ENCODE assay signal across 9 cellular contexts in genomic region chr1:92081031-92081430, GRCh38. TPM values are rescaled to one million over a fixed set of nuclear protein-coding genes. Genes with fewer than 3 reads are reported as not detected.
DNase-seq lines count a peak whose midpoint lies in the region; ATAC-seq, FAIRE-seq and TF ChIP-seq lines count a peak whose summit lies in the region.
"Had no signal": no experiment of that assay in that cellular context is flagged by ENCODE, and none has a peak within 500 bp of the region (broad histone marks: within the 10 kb centered on the region; RNA-seq: fewer than 3 reads in every experiment).

No MANE protein-coding gene starts in this region.

- peak overlapping the region; percentile 80 for H3K27ac Mint-ChIP-seq in Calu3 (ENCODE audit: unreplicated experiment)

- in situ Hi-C loops in Panc1 (cut with HindIII; ENCODE audit: low pct_unique_long_range_greater_than_20kb, low sequenced_read_pairs) = no loop called here

- H3K27me3 Mint-ChIP-seq in Calu3 (ENCODE audit: unreplicated experiment) = no peaks in the 10 kb centered on the region

- H3K36me3 ChIP-seq in Panc1 (ENCODE audit: control insufficient read depth, insufficient read depth, low read length) (no peaks in the 10 kb centered on the region), esophagus (ENCODE audit: control insufficient read depth in 2 of 2, insufficient read depth in 2 of 2, low read length in 1 of 2) (no peaks in the 10 kb centered on the region), pancreas (no peaks in the 10 kb centered on the region)

- H3K27me3 ChIP-seq in Panc1 (ENCODE audit: control insufficient read depth, insufficient read depth, low read length) (no peaks in the 10 kb centered on the region), esophagus (ENCODE audit: control insufficient read depth in 1 of 2, insufficient read depth in 2 of 2, low read length in 2 of 2) (no peaks in the 10 kb centered on the region), pancreas (no peaks in the 10 kb centered on the region)

- peak overlapping the region; percentile 96 for H3K4me3 Mint-ChIP-seq in Calu3 (ENCODE audit: low read depth, unreplicated experiment)

- 24 to 29% methylated on average over 4 of the region's 4 CpGs for WGBS in esophagus, 2 donors
- WGBS in pancreas, 2 donors = 18 to 19% methylated on average over 4 of the region's 4 CpGs

- POLR2A ChIA-PET in Panc1 (lab: Charles Lee) = interaction anchor here (0.6 kb wide), 1 partner anchor 18 kb away, joined by 8 read pairs; no protein-coding TSS in a partner anchor

- no peaks in the 10 kb centered on the region for H3K4me1 Mint-ChIP-seq in Calu3 (ENCODE audit: low read depth, unreplicated experiment)

- H3K9me3 Mint-ChIP-seq in Calu3 (ENCODE audit: low read depth, unreplicated experiment) = no peaks in the 10 kb centered on the region

- FAIRE-seq in pancreas (lab: Jason Lieb, UNC) = no peak
- FAIRE-seq: small intestine had no signal

- BruUV-seq in Calu3 (replicated peaks; lab: Mats Ljungman, UMichigan) (TSS peak; percentile 35), Panc1 (replicated peaks; lab: Mats Ljungman, UMichigan) (no TSS peak)

- intact Hi-C loops in Calu3 (cut with micrococcal nuclease; ENCODE audit: unreplicated experiment) (no loop called here), Panc1 (cut with micrococcal nuclease; ENCODE audit: unreplicated experiment) (no loop called here), pancreas (cut with DNase I) (no loop called here)

- no peaks in the 10 kb centered on the region for H3K4me1 ChIP-seq in Panc1 (ENCODE audit: control insufficient read depth, insufficient read depth, low read length)
- H3K4me1 ChIP-seq in esophagus (ENCODE audit: control insufficient read depth in 2 of 2, insufficient read depth in 2 of 2, low read length in 1 of 2) = peaks cover 0 to 2% of the 10 kb centered on the region in 2 donors
- no peaks in the 10 kb centered on the region for H3K4me1 ChIP-seq in pancreas

- H3K4me3 ChIP-seq in Panc1 (ENCODE audit: low read depth in 2 of 2, low read length in 2 of 2) = peak overlapping the region; percentile 71 to 82
- H3K4me3 ChIP-seq in esophagus (ENCODE audit: low read depth in 1 of 2, low read length in 2 of 2) = peak overlapping the region; percentile 78 to 84
- H3K4me3 ChIP-seq in pancreas = peak overlapping the region; percentile 30 to 76 (median 60)

- H3K9me3 ChIP-seq in Panc1 (ENCODE audit: control insufficient read depth, insufficient read depth, low read depth, low read length) = no peaks in the 10 kb centered on the region
- peaks cover under 1 to 4% of the 10 kb centered on the region in 2 donors for H3K9me3 ChIP-seq in esophagus (ENCODE audit: control insufficient read depth in 2 of 2, insufficient read depth in 1 of 2, low read depth in 1 of 2, low read length in 1 of 2)
- H3K9me3 ChIP-seq in pancreas = no peaks in the 10 kb centered on the region

- TF ChIP-seq CTCF in Calu3 (IDR thresholded peaks at IDR 0.05; ENCODE audit: unreplicated experiment) = no peak
- TF ChIP-seq CTCF in Panc1 (IDR thresholded peaks at IDR 0.05) = no peak
- TF ChIP-seq CTCF in pancreas (IDR thresholded peaks at IDR 0.05) = no peak

- no peak for ATAC-seq in Panc1
- ATAC-seq in pancreas = no peak
- no peak for ATAC-seq in GM21367 (IDR thresholded peaks at IDR 0.05; ENCODE audit: unreplicated experiment)

- no peak overlapping the region for H3K27ac ChIP-seq in Panc1 (ENCODE audit: low read length)
- no peak overlapping the region for H3K27ac ChIP-seq in esophagus (ENCODE audit: low read depth in 2 of 2, low read length in 1 of 2)
- H3K27ac ChIP-seq in pancreas = peak overlapping the region; percentile 30 to 75 (median 62)

- CTCF ChIA-PET in Calu3 (lab: Charles Lee) (no interaction called here), Panc1 (lab: Charles Lee) (no interaction called here)

- DNase-seq in Calu3 (no peak), Panc1 (ENCODE audit: low read depth, low spot score) (no peak), pancreas (no peak), NCI-H526 treated with DMSO at 0.1 percent for 48 hours (lab: John Stamatoyannopoulos, UW) (no peak), GM03348 (ENCODE audit: low spot score) (no peak), SW 1271 (lab: John Stamatoyannopoulos, UW) (no peak)

- H3K36me3 Mint-ChIP-seq in Calu3 (ENCODE audit: insufficient read depth, unreplicated experiment) = peaks cover 12% of the 10 kb centered on the region

RNA-seq across cellular contexts. Expression of gene BTBD8, which starts 0.9 kb away (rescaled TPM):
- total RNA-seq in Calu3 (2022) (3.8 and 4.0 TPM in 2 replicates), Panc1 (2021; ENCODE audit: unreplicated experiment) (0.69 TPM), pancreas (1 to 10 TPM; 1.1 to 7.1 (median 3.2) TPM)
- polyA plus RNA-seq in Panc1 (2012; ENCODE audit: insufficient read length) = 0.13 TPM
- polyA plus RNA-seq in esophagus (1 to 10 TPM in 1 of 2 donors, under 1 TPM in 1; 0.51 to 1.6 TPM), pancreas (1 to 10 TPM; 1.9 to 2.1 TPM)

RNA-seq across cellular contexts. Expression of gene SETSIP, which starts 5.8 kb away (rescaled TPM):
- not detected in 2 replicates for total RNA-seq in Calu3 (2022)
- total RNA-seq in Panc1 (2021; ENCODE audit: unreplicated experiment) = not detected
- 1.4 TPM for polyA plus RNA-seq in Panc1 (2012; ENCODE audit: insufficient read length)
- polyA plus RNA-seq in esophagus = under 1 TPM in 1 of 2 donors, not detected in 1; 0.06 TPM
- not detected for total RNA-seq in pancreas
- polyA plus RNA-seq in pancreas = not detected
- polyA plus RNA-seq: small intestine had no signal

RNA-seq across cellular contexts. Expression of gene EPHX4, which starts 51.2 kb away (rescaled TPM):
- total RNA-seq in Calu3 (2022) = 4.4 and 5.3 TPM in 2 replicates
- not detected for total RNA-seq in Panc1 (2021; ENCODE audit: unreplicated experiment)
- polyA plus RNA-seq in Panc1 (2012; ENCODE audit: insufficient read length) = not detected
- under 1 TPM; 0.12 to 0.56 TPM for polyA plus RNA-seq in esophagus
- total RNA-seq in pancreas = under 1 TPM in 2 of 6 donors, not detected in 4; 0.08 to 0.21 TPM
- under 1 TPM in 1 of 2 donors, not detected in 1; 0.23 TPM for polyA plus RNA-seq in pancreas

Comparison
In these comparisons a context has a peak if more than half of its experiments do, and no peak if none do; other contexts are left out.
1. H3K27ac ChIP-seq: peak in pancreas (4 of 4); none in Panc1 (single experiment) and esophagus (0 of 2).
2. Peak in every context shown above with its lines, with median percentiles within 50 percentile points of each other: H3K4me3 ChIP-seq.